In genomic region chr11:2155511-2155910, GRCh38 we compare ENCODE assay signal across 1 cellular context.
TF ChIP-seq lines count a peak whose summit lies in the region.

No MANE protein-coding gene starts in this region.

TF ChIP-seq in IMR-90, 13 proteins besides CTCF, POLR2A, EP300 and RAD21:
- TF ChIP-seq, protein P1, sequence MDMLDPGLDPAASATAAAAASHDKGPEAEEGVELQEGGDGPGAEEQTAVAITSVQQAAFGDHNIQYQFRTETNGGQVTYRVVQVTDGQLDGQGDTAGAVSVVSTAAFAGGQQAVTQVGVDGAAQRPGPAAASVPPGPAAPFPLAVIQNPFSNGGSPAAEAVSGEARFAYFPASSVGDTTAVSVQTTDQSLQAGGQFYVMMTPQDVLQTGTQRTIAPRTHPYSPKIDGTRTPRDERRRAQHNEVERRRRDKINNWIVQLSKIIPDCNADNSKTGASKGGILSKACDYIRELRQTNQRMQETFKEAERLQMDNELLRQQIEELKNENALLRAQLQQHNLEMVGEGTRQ (IDR thresholded peaks at IDR 0.05; ENCODE audit: low read depth, low read length): no peak
- TF ChIP-seq MAFK (IDR thresholded peaks at IDR 0.05; ENCODE audit: low read depth, low read length) (no peak), CEBPB (IDR thresholded peaks at IDR 0.05; ENCODE audit: low read depth, low read length) (no peak), MAZ (IDR thresholded peaks at IDR 0.05; ENCODE audit: borderline replicate concordance, low read depth, low read length) (no peak), BHLHE40 (IDR thresholded peaks at IDR 0.05; ENCODE audit: low read depth, low read length) (no peak), RFX5 (IDR thresholded peaks at IDR 0.05; ENCODE audit: low read depth, low read length) (no peak), NFE2L2 (IDR thresholded peaks at IDR 0.05; ENCODE audit: low read depth, low read length) (no peak), SMC3 (IDR thresholded peaks at IDR 0.05; ENCODE audit: low read depth, low read length) (no peak), CHD1 (IDR thresholded peaks at IDR 0.05; ENCODE audit: low read depth, low read length) (no peak), FOS (IDR thresholded peaks at IDR 0.05; ENCODE audit: low read depth, low read length) (no peak), MXI1 (IDR thresholded peaks at IDR 0.05; ENCODE audit: borderline replicate concordance, low read depth, low read length) (no peak), RCOR1 (IDR thresholded peaks at IDR 0.05; ENCODE audit: insufficient replicate concordance, low read length) (no peak)
- TF ChIP-seq, protein P2, sequence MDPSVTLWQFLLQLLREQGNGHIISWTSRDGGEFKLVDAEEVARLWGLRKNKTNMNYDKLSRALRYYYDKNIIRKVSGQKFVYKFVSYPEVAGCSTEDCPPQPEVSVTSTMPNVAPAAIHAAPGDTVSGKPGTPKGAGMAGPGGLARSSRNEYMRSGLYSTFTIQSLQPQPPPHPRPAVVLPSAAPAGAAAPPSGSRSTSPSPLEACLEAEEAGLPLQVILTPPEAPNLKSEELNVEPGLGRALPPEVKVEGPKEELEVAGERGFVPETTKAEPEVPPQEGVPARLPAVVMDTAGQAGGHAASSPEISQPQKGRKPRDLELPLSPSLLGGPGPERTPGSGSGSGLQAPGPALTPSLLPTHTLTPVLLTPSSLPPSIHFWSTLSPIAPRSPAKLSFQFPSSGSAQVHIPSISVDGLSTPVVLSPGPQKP (IDR thresholded peaks at IDR 0.05; ENCODE audit: borderline replicate concordance, low read depth, low read length): no peak
